2 cellular contexts compared by ENCODE assay signal in genomic region chr5:84450617-84451414, GRCh38.
TF ChIP-seq lines count a peak whose summit lies in the region.

No MANE protein-coding gene starts in this region.

TF ChIP-seq in liver, 16 proteins besides CTCF, POLR2A, EP300 and RAD21 (continued from another document):
- no peak for TF ChIP-seq ATF3 (IDR thresholded peaks at IDR 0.05)
- no peak for TF ChIP-seq FOXA1 (IDR thresholded peaks at IDR 0.05)
- TF ChIP-seq MAX (IDR thresholded peaks at IDR 0.05): no peak
- no peak for TF ChIP-seq FOXA2 (IDR thresholded peaks at IDR 0.05)
- no peak for TF ChIP-seq RXRA (IDR thresholded peaks at IDR 0.05)
- no peak for TF ChIP-seq GABPA (IDR thresholded peaks at IDR 0.05 in 1 of 2, conservative IDR thresholded peaks at IDR 0.05 in 1 of 2)
- no peak for TF ChIP-seq HNF4G (IDR thresholded peaks at IDR 0.05)
- no peak for TF ChIP-seq YY1 (IDR thresholded peaks at IDR 0.05)
- no peak for TF ChIP-seq REST (IDR thresholded peaks at IDR 0.05)
- no peak for TF ChIP-seq ZBTB33 (IDR thresholded peaks at IDR 0.05)
TF ChIP-seq in liver: peak in this region for 0.

TF ChIP-seq in HepG2, 621 proteins besides CTCF, POLR2A, EP300 and RAD21 (continued from another document):
- TF ChIP-seq ZNF770 (CRISPR knock-in tag; IDR thresholded peaks at IDR 0.05): no peak
- no peak for TF ChIP-seq ZBTB3 (CRISPR knock-in tag; IDR thresholded peaks at IDR 0.05; ENCODE audit: borderline replicate concordance, low read depth)
- TF ChIP-seq AKAP8 (CRISPR knock-in tag; IDR thresholded peaks at IDR 0.05): no peak
- no peak for TF ChIP-seq FOXO4 (CRISPR knock-in tag; conservative IDR thresholded peaks at IDR 0.05)
- no peak for TF ChIP-seq SNAI1 (CRISPR knock-in tag; IDR thresholded peaks at IDR 0.05; ENCODE audit: borderline replicate concordance)
- TF ChIP-seq SOX5 (CRISPR knock-in tag; IDR thresholded peaks at IDR 0.05; ENCODE audit: borderline replicate concordance): no peak
- no peak for TF ChIP-seq BCLAF1 (IDR thresholded peaks at IDR 0.05)
